ENCODE assay signal across 8 cellular contexts in the genomic region with DNA sequence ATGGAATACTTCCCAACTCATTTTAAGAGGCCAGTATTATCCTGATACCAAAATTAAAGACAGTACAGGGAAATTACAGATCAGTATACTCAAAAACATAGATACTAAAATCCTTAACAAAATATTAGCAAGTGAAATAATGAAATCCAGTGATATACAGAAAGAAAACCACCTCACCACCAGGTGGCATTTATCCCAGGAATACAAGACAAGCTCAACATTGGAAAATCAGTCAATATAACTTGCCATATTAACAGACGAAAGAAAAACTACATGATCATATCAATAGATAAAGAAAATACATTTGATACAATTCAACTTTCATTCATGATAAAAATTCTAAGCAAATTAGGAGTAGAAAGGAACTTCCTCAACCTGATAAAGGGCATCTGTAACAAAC. TPM values are rescaled to one million over a fixed set of nuclear protein-coding genes. Genes with fewer than 3 reads are reported as not detected.
DNase-seq lines count a peak whose midpoint lies in the region; ATAC-seq and TF ChIP-seq lines count a peak whose summit lies in the region.

No MANE protein-coding gene starts in this region.

- no peak overlapping the region for H3K27ac ChIP-seq in neural cell (ENCODE audit: low read length)

- H3K27me3 ChIP-seq in neural cell (ENCODE audit: insufficient read depth, low read depth, low read length): no peaks in the 10 kb centered on the region

- no peaks in the 10 kb centered on the region for H3K9me3 ChIP-seq in neural cell (ENCODE audit: low read length)

- no peak overlapping the region for H3K4me3 ChIP-seq in neural cell (ENCODE audit: low read length)

- no peaks in the 10 kb centered on the region for H3K9me2 ChIP-seq in neural cell (ENCODE audit: insufficient read depth, low read length)

- no peak overlapping the region for H3K4me2 ChIP-seq in neural cell (ENCODE audit: low read length)

- H4K20me1 ChIP-seq in neural cell (ENCODE audit: insufficient read depth): no peaks in the 10 kb centered on the region

- TF ChIP-seq RAD21 in Ishikawa (IDR thresholded peaks at IDR 0.05; ENCODE audit: low read depth) (peak; percentile 52), neural cell (conservative IDR thresholded peaks at IDR 0.05) (no peak)

- DNase-seq in DMS53 (lab: John Stamatoyannopoulos, UW) (peak; percentile 61), astrocyte of the hippocampus (ENCODE audit: low read depth, low spot score) (peak; percentile 61), NCI-H2029 treated with DMSO at 0.1 percent for 48 hours (lab: John Stamatoyannopoulos, UW) (no peak)

- ATAC-seq in HG02763 (IDR thresholded peaks at IDR 0.05; ENCODE audit: unreplicated experiment) (no peak), HG03378 (IDR thresholded peaks at IDR 0.05; ENCODE audit: unreplicated experiment) (no peak), HG03442 (IDR thresholded peaks at IDR 0.05; ENCODE audit: unreplicated experiment) (no peak)

- no peak overlapping the region for H3K9ac ChIP-seq in neural cell (ENCODE audit: low read length)

- H3F3A ChIP-seq in neural cell (ENCODE audit: insufficient read depth, low read length, poor library complexity, severe bottlenecking): no peaks in the 10 kb centered on the region

- no peaks in the 10 kb centered on the region for H3K79me2 ChIP-seq in neural cell (replicated peaks; ENCODE audit: insufficient read depth, low read length)

- TF ChIP-seq EP300 in Ishikawa (IDR thresholded peaks at IDR 0.05; ENCODE audit: borderline replicate concordance) (no peak), neural cell (conservative IDR thresholded peaks at IDR 0.05; ENCODE audit: poor library complexity, severe bottlenecking) (no peak)

- no peak overlapping the region for H2AFZ ChIP-seq in neural cell (ENCODE audit: low read depth, low read length)

- TF ChIP-seq CTCF in neural cell (IDR thresholded peaks at IDR 0.05; ENCODE audit: poor library complexity, severe bottlenecking): peak; percentile 43

- no peaks in the 10 kb centered on the region for H3K36me3 ChIP-seq in neural cell (ENCODE audit: insufficient read depth, low read length)

TF ChIP-seq in Ishikawa, 13 proteins besides CTCF, POLR2A, EP300 and RAD21:
- TF ChIP-seq USF1 (IDR thresholded peaks at IDR 0.05): no peak
- TF ChIP-seq REST (IDR thresholded peaks at IDR 0.05; ENCODE audit: low read depth): no peak
- no peak for TF ChIP-seq TEAD4 (IDR thresholded peaks at IDR 0.05)
- no peak for TF ChIP-seq ZBTB7A (IDR thresholded peaks at IDR 0.05; ENCODE audit: low read depth)
- TF ChIP-seq TCF12 (IDR thresholded peaks at IDR 0.05; ENCODE audit: low read depth): no peak

TF ChIP-seq in neural cell, 6 proteins besides CTCF, POLR2A, EP300 and RAD21:
- TF ChIP-seq TAF1 (IDR thresholded peaks at IDR 0.05; ENCODE audit: low read depth) (no peak), REST (IDR thresholded peaks at IDR 0.05; ENCODE audit: borderline replicate concordance) (no peak), POLR2AphosphoS5 (IDR thresholded peaks at IDR 0.05) (no peak), SMC3 (conservative IDR thresholded peaks at IDR 0.05; ENCODE audit: poor library complexity) (no peak), MXI1 (conservative IDR thresholded peaks at IDR 0.05; ENCODE audit: poor library complexity, severe bottlenecking) (no peak)

RNA-seq across cellular contexts. Expression of gene GNA15, which starts 6.7 kb away (rescaled TPM):
- not detected in 2 replicates for polyA plus RNA-seq in neural cell
- polyA minus RNA-seq in neural cell: not detected in 2 replicates

RNA-seq across cellular contexts. Expression of gene GNA11, which starts 35.0 kb away (rescaled TPM):
- polyA plus RNA-seq in neural cell: 28.3 and 30.4 TPM in 2 replicates
- 34.3 and 41.4 TPM in 2 replicates for polyA minus RNA-seq in neural cell

RNA-seq across cellular contexts. Expression of gene S1PR4, which starts 49.5 kb away (rescaled TPM):
- polyA plus RNA-seq in neural cell: not detected in 2 replicates
- polyA minus RNA-seq in neural cell: not detected in 2 replicates

RNA-seq across cellular contexts. Expression of gene NCLN, which starts 56.6 kb away (rescaled TPM):
- polyA plus RNA-seq in neural cell: 21.1 and 23.5 TPM in 2 replicates
- polyA minus RNA-seq in neural cell: 13.7 and 20.9 TPM in 2 replicates
